ENCODE assay signal across 1 cellular context in the genomic region with DNA sequence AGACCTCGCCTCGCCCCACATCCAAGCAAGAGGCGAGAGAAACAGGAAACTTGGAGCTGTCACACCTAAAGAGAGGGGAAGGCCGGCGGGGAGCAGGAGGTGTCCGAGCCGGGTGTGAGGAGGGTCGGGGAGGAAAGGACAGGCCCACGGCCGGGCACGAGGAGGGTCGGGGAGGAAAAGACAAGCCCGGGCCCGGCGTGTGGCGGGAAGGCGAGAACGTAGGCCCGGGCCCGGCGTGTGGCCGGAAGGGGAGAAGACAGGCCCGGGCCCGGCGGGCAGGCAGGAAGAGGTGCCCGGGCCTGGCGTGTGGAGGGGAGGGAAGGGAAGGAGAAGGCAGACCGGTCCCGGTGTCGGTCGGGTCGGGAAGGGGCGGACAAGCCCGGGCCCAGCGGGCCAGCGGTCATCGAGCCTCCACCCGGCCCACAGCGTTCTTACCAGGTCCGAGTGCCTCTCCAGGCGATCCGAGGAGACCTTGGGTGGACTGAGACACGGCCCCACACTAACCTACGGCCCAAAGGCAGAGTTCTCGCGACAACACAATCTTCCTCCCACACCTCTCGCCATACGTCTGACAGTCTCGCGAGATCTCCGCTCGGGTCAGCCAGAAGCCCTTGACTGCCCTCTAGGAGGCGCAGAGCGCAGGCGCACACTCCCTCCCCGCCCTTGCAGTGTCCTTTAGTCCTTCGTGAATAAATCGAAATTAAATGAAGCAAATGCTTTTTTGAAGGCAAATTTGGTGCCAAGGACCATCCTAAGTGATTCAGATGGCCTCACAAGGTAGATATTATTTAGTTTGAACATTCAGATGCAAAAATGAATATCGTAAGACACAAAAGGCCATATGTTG.
A peak's percentile ranks its signal among the peaks of the same experiment; 100 is the strongest.
TF ChIP-seq lines count a peak whose summit lies in the region.

A gene (minus strand): TSS at position 533 of the 847 bp plus-strand sequence. CDS start 13,943 bp downstream, outside the sequence.

TF ChIP-seq in HepG2, 621 proteins besides CTCF, POLR2A, EP300 and RAD21 (continued from another document and continues in another):
- TF ChIP-seq, protein P1, sequence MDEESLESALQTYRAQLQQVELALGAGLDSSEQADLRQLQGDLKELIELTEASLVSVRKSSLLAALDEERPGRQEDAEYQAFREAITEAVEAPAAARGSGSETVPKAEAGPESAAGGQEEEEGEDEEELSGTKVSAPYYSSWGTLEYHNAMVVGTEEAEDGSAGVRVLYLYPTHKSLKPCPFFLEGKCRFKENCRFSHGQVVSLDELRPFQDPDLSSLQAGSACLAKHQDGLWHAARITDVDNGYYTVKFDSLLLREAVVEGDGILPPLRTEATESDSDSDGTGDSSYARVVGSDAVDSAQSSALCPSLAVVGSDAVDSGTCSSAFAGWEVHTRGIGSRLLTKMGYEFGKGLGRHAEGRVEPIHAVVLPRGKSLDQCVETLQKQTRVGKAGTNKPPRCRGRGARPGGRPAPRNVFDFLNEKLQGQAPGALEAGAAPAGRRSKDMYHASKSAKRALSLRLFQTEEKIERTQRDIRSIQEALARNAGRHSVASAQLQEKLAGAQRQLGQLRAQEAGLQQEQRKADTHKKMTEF (CRISPR knock-in tag; IDR thresholded peaks at IDR 0.05) = no peak
- 0 out of 2 replicates have a peak, but pooled peaks have one; percentile 14 for TF ChIP-seq ZNF264 (CRISPR knock-in tag; IDR thresholded peaks at IDR 0.05)
- TF ChIP-seq, protein P2, sequence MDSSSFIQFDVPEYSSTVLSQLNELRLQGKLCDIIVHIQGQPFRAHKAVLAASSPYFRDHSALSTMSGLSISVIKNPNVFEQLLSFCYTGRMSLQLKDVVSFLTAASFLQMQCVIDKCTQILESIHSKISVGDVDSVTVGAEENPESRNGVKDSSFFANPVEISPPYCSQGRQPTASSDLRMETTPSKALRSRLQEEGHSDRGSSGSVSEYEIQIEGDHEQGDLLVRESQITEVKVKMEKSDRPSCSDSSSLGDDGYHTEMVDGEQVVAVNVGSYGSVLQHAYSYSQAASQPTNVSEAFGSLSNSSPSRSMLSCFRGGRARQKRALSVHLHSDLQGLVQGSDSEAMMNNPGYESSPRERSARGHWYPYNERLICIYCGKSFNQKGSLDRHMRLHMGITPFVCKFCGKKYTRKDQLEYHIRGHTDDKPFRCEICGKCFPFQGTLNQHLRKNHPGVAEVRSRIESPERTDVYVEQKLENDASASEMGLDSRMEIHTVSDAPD (CRISPR knock-in tag; IDR thresholded peaks at IDR 0.05) = no peak
- no peak for TF ChIP-seq ZNF343 (CRISPR knock-in tag; IDR thresholded peaks at IDR 0.05)
- 0 out of 2 replicates have a peak, but pooled peaks have one; percentile 52 for TF ChIP-seq ZNF546 (CRISPR knock-in tag; conservative IDR thresholded peaks at IDR 0.05)
- TF ChIP-seq, protein P3, sequence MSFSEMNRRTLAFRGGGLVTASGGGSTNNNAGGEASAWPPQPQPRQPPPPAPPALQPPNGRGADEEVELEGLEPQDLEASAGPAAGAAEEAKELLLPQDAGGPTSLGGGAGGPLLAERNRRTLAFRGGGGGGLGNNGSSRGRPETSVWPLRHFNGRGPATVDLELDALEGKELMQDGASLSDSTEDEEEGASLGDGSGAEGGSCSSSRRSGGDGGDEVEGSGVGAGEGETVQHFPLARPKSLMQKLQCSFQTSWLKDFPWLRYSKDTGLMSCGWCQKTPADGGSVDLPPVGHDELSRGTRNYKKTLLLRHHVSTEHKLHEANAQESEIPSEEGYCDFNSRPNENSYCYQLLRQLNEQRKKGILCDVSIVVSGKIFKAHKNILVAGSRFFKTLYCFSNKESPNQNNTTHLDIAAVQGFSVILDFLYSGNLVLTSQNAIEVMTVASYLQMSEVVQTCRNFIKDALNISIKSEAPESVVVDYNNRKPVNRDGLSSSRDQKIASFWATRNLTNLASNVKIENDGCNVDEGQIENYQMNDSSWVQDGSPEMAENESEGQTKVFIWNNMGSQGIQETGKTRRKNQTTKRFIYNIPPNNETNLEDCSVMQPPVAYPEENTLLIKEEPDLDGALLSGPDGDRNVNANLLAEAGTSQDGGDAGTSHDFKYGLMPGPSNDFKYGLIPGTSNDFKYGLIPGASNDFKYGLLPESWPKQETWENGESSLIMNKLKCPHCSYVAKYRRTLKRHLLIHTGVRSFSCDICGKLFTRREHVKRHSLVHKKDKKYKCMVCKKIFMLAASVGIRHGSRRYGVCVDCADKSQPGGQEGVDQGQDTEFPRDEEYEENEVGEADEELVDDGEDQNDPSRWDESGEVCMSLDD (CRISPR knock-in tag; IDR thresholded peaks at IDR 0.05; ENCODE audit: borderline replicate concordance) = peak; percentile 67; the same call in 1 of the 2 replicates
- TF ChIP-seq ARNT2 (CRISPR knock-in tag; IDR thresholded peaks at IDR 0.05; ENCODE audit: low read depth) = peak; percentile 95; the same call in 1 of the 2 replicates
- no peak for TF ChIP-seq NFIB (CRISPR knock-in tag; IDR thresholded peaks at IDR 0.05; ENCODE audit: borderline replicate concordance)
- peak; percentile 77 for TF ChIP-seq SALL2 (CRISPR knock-in tag; IDR thresholded peaks at IDR 0.05)
- no peak for TF ChIP-seq ZNF7 (CRISPR knock-in tag; IDR thresholded peaks at IDR 0.05)
- no peak for TF ChIP-seq NFIC (IDR thresholded peaks at IDR 0.05; ENCODE audit: low read length)
- TF ChIP-seq, protein P4, sequence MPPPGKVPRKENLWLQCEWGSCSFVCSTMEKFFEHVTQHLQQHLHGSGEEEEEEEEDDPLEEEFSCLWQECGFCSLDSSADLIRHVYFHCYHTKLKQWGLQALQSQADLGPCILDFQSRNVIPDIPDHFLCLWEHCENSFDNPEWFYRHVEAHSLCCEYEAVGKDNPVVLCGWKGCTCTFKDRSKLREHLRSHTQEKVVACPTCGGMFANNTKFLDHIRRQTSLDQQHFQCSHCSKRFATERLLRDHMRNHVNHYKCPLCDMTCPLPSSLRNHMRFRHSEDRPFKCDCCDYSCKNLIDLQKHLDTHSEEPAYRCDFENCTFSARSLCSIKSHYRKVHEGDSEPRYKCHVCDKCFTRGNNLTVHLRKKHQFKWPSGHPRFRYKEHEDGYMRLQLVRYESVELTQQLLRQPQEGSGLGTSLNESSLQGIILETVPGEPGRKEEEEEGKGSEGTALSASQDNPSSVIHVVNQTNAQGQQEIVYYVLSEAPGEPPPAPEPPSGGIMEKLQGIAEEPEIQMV (CRISPR knock-in tag; IDR thresholded peaks at IDR 0.05; ENCODE audit: low read depth) = 0 out of 2 replicates have a peak, but pooled peaks have one; percentile 53
- no peak for TF ChIP-seq MYNN (CRISPR knock-in tag; IDR thresholded peaks at IDR 0.05; ENCODE audit: low read depth)
- no peak for TF ChIP-seq KDM1A (CRISPR knock-in tag; IDR thresholded peaks at IDR 0.05)
- no peak for TF ChIP-seq ZNF24 (IDR thresholded peaks at IDR 0.05)
- TF ChIP-seq PRPF4 (IDR thresholded peaks at IDR 0.05; ENCODE audit: low read depth, low read length, poor library complexity, severe bottlenecking) = no peak
- TF ChIP-seq, protein P5, sequence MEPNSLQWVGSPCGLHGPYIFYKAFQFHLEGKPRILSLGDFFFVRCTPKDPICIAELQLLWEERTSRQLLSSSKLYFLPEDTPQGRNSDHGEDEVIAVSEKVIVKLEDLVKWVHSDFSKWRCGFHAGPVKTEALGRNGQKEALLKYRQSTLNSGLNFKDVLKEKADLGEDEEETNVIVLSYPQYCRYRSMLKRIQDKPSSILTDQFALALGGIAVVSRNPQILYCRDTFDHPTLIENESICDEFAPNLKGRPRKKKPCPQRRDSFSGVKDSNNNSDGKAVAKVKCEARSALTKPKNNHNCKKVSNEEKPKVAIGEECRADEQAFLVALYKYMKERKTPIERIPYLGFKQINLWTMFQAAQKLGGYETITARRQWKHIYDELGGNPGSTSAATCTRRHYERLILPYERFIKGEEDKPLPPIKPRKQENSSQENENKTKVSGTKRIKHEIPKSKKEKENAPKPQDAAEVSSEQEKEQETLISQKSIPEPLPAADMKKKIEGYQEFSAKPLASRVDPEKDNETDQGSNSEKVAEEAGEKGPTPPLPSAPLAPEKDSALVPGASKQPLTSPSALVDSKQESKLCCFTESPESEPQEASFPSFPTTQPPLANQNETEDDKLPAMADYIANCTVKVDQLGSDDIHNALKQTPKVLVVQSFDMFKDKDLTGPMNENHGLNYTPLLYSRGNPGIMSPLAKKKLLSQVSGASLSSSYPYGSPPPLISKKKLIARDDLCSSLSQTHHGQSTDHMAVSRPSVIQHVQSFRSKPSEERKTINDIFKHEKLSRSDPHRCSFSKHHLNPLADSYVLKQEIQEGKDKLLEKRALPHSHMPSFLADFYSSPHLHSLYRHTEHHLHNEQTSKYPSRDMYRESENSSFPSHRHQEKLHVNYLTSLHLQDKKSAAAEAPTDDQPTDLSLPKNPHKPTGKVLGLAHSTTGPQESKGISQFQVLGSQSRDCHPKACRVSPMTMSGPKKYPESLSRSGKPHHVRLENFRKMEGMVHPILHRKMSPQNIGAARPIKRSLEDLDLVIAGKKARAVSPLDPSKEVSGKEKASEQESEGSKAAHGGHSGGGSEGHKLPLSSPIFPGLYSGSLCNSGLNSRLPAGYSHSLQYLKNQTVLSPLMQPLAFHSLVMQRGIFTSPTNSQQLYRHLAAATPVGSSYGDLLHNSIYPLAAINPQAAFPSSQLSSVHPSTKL (CRISPR knock-in tag; IDR thresholded peaks at IDR 0.05) = 0 out of 2 replicates have a peak, but pooled peaks have one; percentile 26
- TF ChIP-seq, protein P6, sequence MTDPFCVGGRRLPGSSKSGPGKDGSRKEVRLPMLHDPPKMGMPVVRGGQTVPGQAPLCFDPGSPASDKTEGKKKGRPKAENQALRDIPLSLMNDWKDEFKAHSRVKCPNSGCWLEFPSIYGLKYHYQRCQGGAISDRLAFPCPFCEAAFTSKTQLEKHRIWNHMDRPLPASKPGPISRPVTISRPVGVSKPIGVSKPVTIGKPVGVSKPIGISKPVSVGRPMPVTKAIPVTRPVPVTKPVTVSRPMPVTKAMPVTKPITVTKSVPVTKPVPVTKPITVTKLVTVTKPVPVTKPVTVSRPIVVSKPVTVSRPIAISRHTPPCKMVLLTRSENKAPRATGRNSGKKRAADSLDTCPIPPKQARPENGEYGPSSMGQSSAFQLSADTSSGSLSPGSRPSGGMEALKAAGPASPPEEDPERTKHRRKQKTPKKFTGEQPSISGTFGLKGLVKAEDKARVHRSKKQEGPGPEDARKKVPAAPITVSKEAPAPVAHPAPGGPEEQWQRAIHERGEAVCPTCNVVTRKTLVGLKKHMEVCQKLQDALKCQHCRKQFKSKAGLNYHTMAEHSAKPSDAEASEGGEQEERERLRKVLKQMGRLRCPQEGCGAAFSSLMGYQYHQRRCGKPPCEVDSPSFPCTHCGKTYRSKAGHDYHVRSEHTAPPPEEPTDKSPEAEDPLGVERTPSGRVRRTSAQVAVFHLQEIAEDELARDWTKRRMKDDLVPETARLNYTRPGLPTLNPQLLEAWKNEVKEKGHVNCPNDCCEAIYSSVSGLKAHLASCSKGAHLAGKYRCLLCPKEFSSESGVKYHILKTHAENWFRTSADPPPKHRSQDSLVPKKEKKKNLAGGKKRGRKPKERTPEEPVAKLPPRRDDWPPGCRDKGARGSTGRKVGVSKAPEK (CRISPR knock-in tag; IDR thresholded peaks at IDR 0.05; ENCODE audit: borderline replicate concordance) = no peak
- TF ChIP-seq, protein P7, sequence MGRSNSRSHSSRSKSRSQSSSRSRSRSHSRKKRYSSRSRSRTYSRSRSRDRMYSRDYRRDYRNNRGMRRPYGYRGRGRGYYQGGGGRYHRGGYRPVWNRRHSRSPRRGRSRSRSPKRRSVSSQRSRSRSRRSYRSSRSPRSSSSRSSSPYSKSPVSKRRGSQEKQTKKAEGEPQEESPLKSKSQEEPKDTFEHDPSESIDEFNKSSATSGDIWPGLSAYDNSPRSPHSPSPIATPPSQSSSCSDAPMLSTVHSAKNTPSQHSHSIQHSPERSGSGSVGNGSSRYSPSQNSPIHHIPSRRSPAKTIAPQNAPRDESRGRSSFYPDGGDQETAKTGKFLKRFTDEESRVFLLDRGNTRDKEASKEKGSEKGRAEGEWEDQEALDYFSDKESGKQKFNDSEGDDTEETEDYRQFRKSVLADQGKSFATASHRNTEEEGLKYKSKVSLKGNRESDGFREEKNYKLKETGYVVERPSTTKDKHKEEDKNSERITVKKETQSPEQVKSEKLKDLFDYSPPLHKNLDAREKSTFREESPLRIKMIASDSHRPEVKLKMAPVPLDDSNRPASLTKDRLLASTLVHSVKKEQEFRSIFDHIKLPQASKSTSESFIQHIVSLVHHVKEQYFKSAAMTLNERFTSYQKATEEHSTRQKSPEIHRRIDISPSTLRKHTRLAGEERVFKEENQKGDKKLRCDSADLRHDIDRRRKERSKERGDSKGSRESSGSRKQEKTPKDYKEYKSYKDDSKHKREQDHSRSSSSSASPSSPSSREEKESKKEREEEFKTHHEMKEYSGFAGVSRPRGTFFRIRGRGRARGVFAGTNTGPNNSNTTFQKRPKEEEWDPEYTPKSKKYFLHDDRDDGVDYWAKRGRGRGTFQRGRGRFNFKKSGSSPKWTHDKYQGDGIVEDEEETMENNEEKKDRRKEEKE (IDR thresholded peaks at IDR 0.05) = no peak
- TF ChIP-seq NR2F2 (IDR thresholded peaks at IDR 0.05; ENCODE audit: borderline replicate concordance, low read depth) = no peak
- TF ChIP-seq KAT8 (CRISPR knock-in tag; IDR thresholded peaks at IDR 0.05) = 0 out of 2 replicates have a peak, but pooled peaks have one; percentile 56
- TF ChIP-seq ZC3H13 (CRISPR knock-in tag; IDR thresholded peaks at IDR 0.05) = peak; percentile 83
- no peak for TF ChIP-seq ZNF75D (CRISPR knock-in tag; IDR thresholded peaks at IDR 0.05; ENCODE audit: borderline replicate concordance)
- TF ChIP-seq SMC3 (IDR thresholded peaks at IDR 0.05; ENCODE audit: low read length) = no peak
- TF ChIP-seq JDP2 (CRISPR knock-in tag; IDR thresholded peaks at IDR 0.05; ENCODE audit: borderline replicate concordance) = no peak
- peak; percentile 61 for TF ChIP-seq JARID2 (CRISPR knock-in tag; IDR thresholded peaks at IDR 0.05; ENCODE audit: insufficient replicate concordance)
- no peak; the same call in none of the 2 replicates for TF ChIP-seq ZNF816 (CRISPR knock-in tag; IDR thresholded peaks at IDR 0.05; ENCODE audit: borderline replicate concordance)
- TF ChIP-seq ZNF354B (CRISPR knock-in tag; IDR thresholded peaks at IDR 0.05) = no peak
- TF ChIP-seq SRSF1 (optimal IDR thresholded peaks at IDR 0.05; ENCODE audit: low read depth, low read length) = peak; percentile 72
- no peak for TF ChIP-seq HNF4A (CRISPR knock-in tag; IDR thresholded peaks at IDR 0.05)
- TF ChIP-seq TRIM24 (CRISPR knock-in tag; IDR thresholded peaks at IDR 0.05) = no peak
- no peak for TF ChIP-seq JUNB (CRISPR knock-in tag; IDR thresholded peaks at IDR 0.05; ENCODE audit: borderline replicate concordance)
- TF ChIP-seq ZBTB1 (CRISPR knock-in tag; IDR thresholded peaks at IDR 0.05; ENCODE audit: borderline replicate concordance) = 0 out of 2 replicates have a peak, but pooled peaks have one; percentile 32
- TF ChIP-seq ZNF180 (CRISPR knock-in tag; IDR thresholded peaks at IDR 0.05; ENCODE audit: borderline replicate concordance, low read depth) = no peak
- peak; percentile 63 for TF ChIP-seq DMAP1 (CRISPR knock-in tag; IDR thresholded peaks at IDR 0.05)
- TF ChIP-seq ZNF790 (CRISPR knock-in tag; IDR thresholded peaks at IDR 0.05; ENCODE audit: borderline replicate concordance) = peak; percentile 87; the same call in 1 of the 2 replicates
- TF ChIP-seq, protein P8, sequence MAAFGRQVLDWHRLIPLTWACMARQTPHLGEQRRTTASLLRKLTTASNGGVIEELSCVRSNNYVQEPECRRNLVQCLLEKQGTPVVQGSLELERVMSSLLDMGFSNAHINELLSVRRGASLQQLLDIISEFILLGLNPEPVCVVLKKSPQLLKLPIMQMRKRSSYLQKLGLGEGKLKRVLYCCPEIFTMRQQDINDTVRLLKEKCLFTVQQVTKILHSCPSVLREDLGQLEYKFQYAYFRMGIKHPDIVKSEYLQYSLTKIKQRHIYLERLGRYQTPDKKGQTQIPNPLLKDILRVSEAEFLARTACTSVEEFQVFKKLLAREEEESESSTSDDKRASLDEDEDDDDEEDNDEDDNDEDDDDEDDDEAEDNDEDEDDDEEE (CRISPR knock-in tag; IDR thresholded peaks at IDR 0.05) = peak; percentile 86; the same call in 1 of the 2 replicates
- TF ChIP-seq SOX13 (IDR thresholded peaks at IDR 0.05) = no peak
- TF ChIP-seq SOX13 (CRISPR knock-in tag; conservative IDR thresholded peaks at IDR 0.05 in 1 of 2, IDR thresholded peaks at IDR 0.05 in 1 of 2) = peak in 1 of 2 experiments; percentile 25; a peak in 1 of 4 replicates
- no peak for TF ChIP-seq ARNT (IDR thresholded peaks at IDR 0.05)
- no peak for TF ChIP-seq ZNF205 (CRISPR knock-in tag; IDR thresholded peaks at IDR 0.05)
